ENCODE assay signal across 8 cellular contexts in genomic region chr17:47650525-47651522, GRCh38. TPM values are rescaled to one million over a fixed set of nuclear protein-coding genes. Genes with fewer than 3 reads are reported as not detected.
DNase-seq lines count a peak whose midpoint lies in the region; ATAC-seq and TF ChIP-seq lines count a peak whose summit lies in the region.

No MANE protein-coding gene starts in this region.

- peak; percentile 44 for ATAC-seq in GM21723 (IDR thresholded peaks at IDR 0.05; ENCODE audit: unreplicated experiment)
- ATAC-seq in naive thymus-derived CD4-positive, alpha-beta T cell: peak; percentile 66
- ATAC-seq in stimulated activated effector memory CD8-positive, alpha-beta T cell treated with anti-CD3 and anti-CD28 coated beads, Interleukin-12 subunit alpha, Interleukin-12 subunit beta, amount 100 ng/mL, for 72 hours: peak; percentile 66

- DNase-seq in DMS114 treated with DMSO at 0.1 percent for 48 hours (lab: John Stamatoyannopoulos, UW; ENCODE audit: unreplicated experiment) (peak; percentile 91), Karpas-422 (peak; percentile 99), RKO (ENCODE audit: low spot score) (peak; percentile 97), fibroblast of lung (ENCODE audit: low read depth in 2 of 2) (peak; percentile 96 to 98)
- peak; percentile 74 to 93 for DNase-seq in activated T-helper 1 cell treated with anti-CD3 and anti-CD28 coated beads, Interleukin-2, amount 50 U/mL, for 16 hours (ENCODE audit: low read depth in 1 of 2, low spot score in 1 of 2)
- peak; percentile 76 to 95 (median 87) for DNase-seq in naive thymus-derived CD4-positive, alpha-beta T cell
- DNase-seq in stimulated activated effector memory CD8-positive, alpha-beta T cell treated with anti-CD3 and anti-CD28 coated beads, Interleukin-12 subunit alpha, Interleukin-12 subunit beta, amount 100 ng/mL, for 72 hours (ENCODE audit: low spot score in 2 of 2): peak; percentile 84 to 94

- H3K4me3 ChIP-seq in Karpas-422 (ENCODE audit: low read length): peak overlapping the region; percentile 84
- peak overlapping the region; percentile 59 to 81 (median 74) for H3K4me3 ChIP-seq in fibroblast of lung (replicated peaks in 1 of 4; ENCODE audit: control extremely low read depth in 1 of 4, insufficient read depth in 1 of 4, low read depth in 3 of 4, low read length in 4 of 4)
- H3K4me3 ChIP-seq in naive thymus-derived CD4-positive, alpha-beta T cell (ENCODE audit: low read length): peak overlapping the region; percentile 55

- H3K9me3 Mint-ChIP-seq in naive thymus-derived CD4-positive, alpha-beta T cell: peaks cover 0 to 3% (median 0%) of the 10 kb centered on the region in 11 donors
- H3K9me3 Mint-ChIP-seq in stimulated activated effector memory CD8-positive, alpha-beta T cell treated with anti-CD3 and anti-CD28 coated beads, Interleukin-12 subunit alpha, Interleukin-12 subunit beta, amount 100 ng/mL, for 72 hours: no peaks in the 10 kb centered on the region

- H2AFZ ChIP-seq in Karpas-422 (ENCODE audit: low read length) (no peak overlapping the region), fibroblast of lung (ENCODE audit: low read length) (no peak overlapping the region)

- H3K4me1 ChIP-seq in Karpas-422 (ENCODE audit: low read length) (peaks cover 51% of the 10 kb centered on the region), fibroblast of lung (ENCODE audit: control insufficient read depth, extremely low read depth, insufficient read depth, low read length) (peaks cover 7% of the 10 kb centered on the region)
- peaks cover 26 to 42% of the 10 kb centered on the region in 2 donors for H3K4me1 ChIP-seq in naive thymus-derived CD4-positive, alpha-beta T cell (ENCODE audit: control insufficient read depth in 2 of 2, insufficient read depth in 2 of 2, low read length in 2 of 2)

- peaks cover 35 to 74% (median 60%) of the 10 kb centered on the region in 7 donors for H3K4me1 Mint-ChIP-seq in naive thymus-derived CD4-positive, alpha-beta T cell
- peaks cover 51% of the 10 kb centered on the region for H3K4me1 Mint-ChIP-seq in stimulated activated effector memory CD8-positive, alpha-beta T cell treated with anti-CD3 and anti-CD28 coated beads, Interleukin-12 subunit alpha, Interleukin-12 subunit beta, amount 100 ng/mL, for 72 hours

- H3K36me3 Mint-ChIP-seq in naive thymus-derived CD4-positive, alpha-beta T cell: peaks cover 0 to 41% (median 12%) of the 10 kb centered on the region in 5 donors
- peaks cover 71% of the 10 kb centered on the region for H3K36me3 Mint-ChIP-seq in stimulated activated effector memory CD8-positive, alpha-beta T cell treated with anti-CD3 and anti-CD28 coated beads, Interleukin-12 subunit alpha, Interleukin-12 subunit beta, amount 100 ng/mL, for 72 hours

- H3K27me3 ChIP-seq in Karpas-422 (ENCODE audit: low read length) (no peaks in the 10 kb centered on the region), fibroblast of lung (ENCODE audit: control insufficient read depth, insufficient read depth, low read length) (no peaks in the 10 kb centered on the region)
- no peaks in the 10 kb centered on the region for H3K27me3 ChIP-seq in naive thymus-derived CD4-positive, alpha-beta T cell (ENCODE audit: control insufficient read depth in 2 of 2, insufficient read depth in 2 of 2, low read length in 2 of 2)

- peak overlapping the region; percentile 90 to 100 (median 94) for H3K4me3 Mint-ChIP-seq in naive thymus-derived CD4-positive, alpha-beta T cell
- H3K4me3 Mint-ChIP-seq in stimulated activated effector memory CD8-positive, alpha-beta T cell treated with anti-CD3 and anti-CD28 coated beads, Interleukin-12 subunit alpha, Interleukin-12 subunit beta, amount 100 ng/mL, for 72 hours: peak overlapping the region; percentile 84

- CTCF ChIA-PET in naive thymus-derived CD4-positive, alpha-beta T cell (lab: Charles Lee): interaction anchor here (0.6 to 2.1 kb wide), 6 partner anchors 7 to 1720 kb away, joined by 3 to 18 read pairs (median 4); no protein-coding TSS in a partner anchor

- POLR2A ChIA-PET in naive thymus-derived CD4-positive, alpha-beta T cell (lab: Charles Lee): interaction anchor here (0.6 to 5.3 kb wide), 9 partner anchors 10 to 462 kb away, joined by 3 to 92 read pairs (median 4); partner anchors contain the start of genes EFCAB13, LRRC46, MRPL10 and TBX21

- H3K27ac ChIP-seq in Karpas-422 (ENCODE audit: low read length) (peak overlapping the region; percentile 94), fibroblast of lung (ENCODE audit: insufficient read depth, low read length) (peak overlapping the region; percentile 56)
- peak overlapping the region; percentile 80 for H3K27ac ChIP-seq in naive thymus-derived CD4-positive, alpha-beta T cell (ENCODE audit: low read depth, low read length)

- peaks cover 47% of the 10 kb centered on the region for H3K36me3 ChIP-seq in Karpas-422 (ENCODE audit: insufficient read depth, low read length)
- H3K36me3 ChIP-seq in fibroblast of lung (ENCODE audit: control insufficient read depth, insufficient read depth, low read length): peaks cover 4% of the 10 kb centered on the region
- peaks cover 14 to 39% (median 16%) of the 10 kb centered on the region in 3 experiments for H3K36me3 ChIP-seq in naive thymus-derived CD4-positive, alpha-beta T cell (ENCODE audit: control insufficient read depth in 2 of 3, insufficient read depth in 3 of 3, low read length in 3 of 3)

- H3K9me3 ChIP-seq in Karpas-422 (ENCODE audit: low read length) (no peaks in the 10 kb centered on the region), fibroblast of lung (ENCODE audit: control insufficient read depth, insufficient read depth, low read depth, low read length) (no peaks in the 10 kb centered on the region)
- no peaks in the 10 kb centered on the region for H3K9me3 ChIP-seq in naive thymus-derived CD4-positive, alpha-beta T cell (ENCODE audit: control insufficient read depth in 2 of 3, low read length in 3 of 3)

- peak overlapping the region; percentile 87 to 95 (median 91) for H3K27ac Mint-ChIP-seq in naive thymus-derived CD4-positive, alpha-beta T cell
- peak overlapping the region; percentile 94 for H3K27ac Mint-ChIP-seq in stimulated activated effector memory CD8-positive, alpha-beta T cell treated with anti-CD3 and anti-CD28 coated beads, Interleukin-12 subunit alpha, Interleukin-12 subunit beta, amount 100 ng/mL, for 72 hours

- H3K9ac ChIP-seq in Karpas-422 (ENCODE audit: low read length) (peak overlapping the region; percentile 92), fibroblast of lung (ENCODE audit: insufficient read depth, low read length) (peak overlapping the region; percentile 29)

- H4K20me1 ChIP-seq in Karpas-422 (ENCODE audit: insufficient read depth, low read depth, low read length) (peaks cover 18% of the 10 kb centered on the region), fibroblast of lung (ENCODE audit: control insufficient read depth, extremely low read depth, insufficient read depth, low read length) (no peaks in the 10 kb centered on the region)

- peaks cover 51% of the 10 kb centered on the region for H3K79me2 ChIP-seq in Karpas-422 (ENCODE audit: low read length)
- peaks cover 53% of the 10 kb centered on the region for H3K79me2 ChIP-seq in fibroblast of lung (ENCODE audit: control insufficient read depth, insufficient read depth, low read length)

- TF ChIP-seq CTCF in fibroblast of lung (conservative IDR thresholded peaks at IDR 0.05 in 1 of 2, IDR thresholded peaks at IDR 0.05 in 1 of 2; ENCODE audit: low read depth in 1 of 2, low read length in 2 of 2): no peak

- H3K4me2 ChIP-seq in Karpas-422 (ENCODE audit: low read depth, low read length, poor library complexity, severe bottlenecking): peak overlapping the region; percentile 100
- peak overlapping the region; percentile 84 for H3K4me2 ChIP-seq in fibroblast of lung (ENCODE audit: extremely low read depth, insufficient read depth, low read length)

- intact Hi-C loops in naive thymus-derived CD4-positive, alpha-beta T cell (cut with micrococcal nuclease): no loop called here

- no peaks in the 10 kb centered on the region for H3K27me3 Mint-ChIP-seq in naive thymus-derived CD4-positive, alpha-beta T cell

- H3K9me2 ChIP-seq in Karpas-422 (replicated peaks; ENCODE audit: insufficient read depth, low read length): no peaks in the 10 kb centered on the region

RNA-seq across cellular contexts. Expression of gene KPNB1, which starts 1.1 kb away (rescaled TPM):
- total RNA-seq in Karpas-422 (2014; rRNA removed; shearing (Covaris generic); ENCODE audit: low replicate concordance): 152 and 184 TPM in 2 replicates
- total RNA-seq in fibroblast of lung: 209 and 267 TPM in 2 replicates
- 253 and 361 TPM in 2 replicates for polyA plus RNA-seq in fibroblast of lung
- 281 and 332 TPM in 2 replicates for polyA plus RNA-seq in fibroblast of lung (2012)
- polyA minus RNA-seq in fibroblast of lung (ENCODE audit: low replicate concordance): 632 and 647 TPM in 2 replicates
- total RNA-seq in naive thymus-derived CD4-positive, alpha-beta T cell: 100 to 1,000 TPM; 185 to 465 (median 255) TPM
- polyA plus RNA-seq in naive thymus-derived CD4-positive, alpha-beta T cell: 10 to 100 TPM; 21.1 to 30.0 TPM

RNA-seq across cellular contexts. Expression of gene TBKBP1, which starts 43.1 kb away (rescaled TPM):
- total RNA-seq in Karpas-422 (2014; rRNA removed; shearing (Covaris generic); ENCODE audit: low replicate concordance): 0.25 and 0.56 TPM in 2 replicates
- 11.3 and 11.6 TPM in 2 replicates for total RNA-seq in fibroblast of lung
- polyA plus RNA-seq in fibroblast of lung: 4.6 and 5.3 TPM in 2 replicates
- 7.6 and 8.0 TPM in 2 replicates for polyA plus RNA-seq in fibroblast of lung (2012)
- 8.3 and 8.6 TPM in 2 replicates for polyA minus RNA-seq in fibroblast of lung (ENCODE audit: low replicate concordance)
- total RNA-seq in naive thymus-derived CD4-positive, alpha-beta T cell: 10 to 100 TPM in 1 of 5 experiments, 1 to 10 TPM in 4; 1.9 to 13.3 (median 2.9) TPM
- polyA plus RNA-seq in naive thymus-derived CD4-positive, alpha-beta T cell: under 1 TPM in 1 of 2 donors, not detected in 1; 0.08 TPM

Comparison
In these comparisons a context has a peak if more than half of its experiments do, and no peak if none do; other contexts are left out.
1. Peak in every context shown above with its lines: DNase-seq, ATAC-seq, H3K4me3 ChIP-seq and H3K27ac ChIP-seq.